In the genomic region with DNA sequence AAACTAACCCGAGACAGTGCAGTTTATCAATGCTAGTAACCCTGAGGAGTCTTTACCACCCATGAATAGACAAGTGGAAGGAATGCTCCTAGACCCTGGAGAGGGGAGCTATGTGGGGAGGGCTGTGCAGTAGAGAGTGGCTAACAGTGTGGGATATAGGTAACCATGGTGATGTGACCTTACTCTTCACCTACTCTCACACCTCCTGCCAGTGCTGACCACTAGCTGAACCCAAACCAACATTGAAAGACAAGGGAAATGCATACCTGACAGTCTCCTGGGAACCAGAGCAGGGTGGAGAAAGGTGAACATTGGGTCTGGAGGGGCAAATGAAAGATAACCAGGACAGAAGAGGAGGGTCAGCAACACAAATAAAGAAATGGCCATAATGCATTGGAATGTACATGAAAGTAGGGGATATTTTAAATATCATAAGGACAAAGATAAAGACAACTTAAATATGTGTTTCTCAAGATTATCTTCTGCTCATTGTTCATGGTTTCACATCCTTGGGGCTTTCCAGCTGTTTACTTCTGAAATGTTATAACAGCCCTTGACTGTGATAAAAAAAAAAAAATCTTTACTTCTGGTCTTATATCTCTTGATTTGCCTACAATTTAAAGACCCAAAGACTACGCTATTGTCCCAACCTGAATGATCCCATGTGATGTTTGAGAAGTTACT, we compare ENCODE assay signal across 1 cellular context.
TF ChIP-seq lines count a peak whose summit lies in the region.

No MANE protein-coding gene starts in this region.

TF ChIP-seq in GM23338, 12 proteins besides CTCF, POLR2A, EP300 and RAD21 (continued from another document):
- TF ChIP-seq, protein P1, sequence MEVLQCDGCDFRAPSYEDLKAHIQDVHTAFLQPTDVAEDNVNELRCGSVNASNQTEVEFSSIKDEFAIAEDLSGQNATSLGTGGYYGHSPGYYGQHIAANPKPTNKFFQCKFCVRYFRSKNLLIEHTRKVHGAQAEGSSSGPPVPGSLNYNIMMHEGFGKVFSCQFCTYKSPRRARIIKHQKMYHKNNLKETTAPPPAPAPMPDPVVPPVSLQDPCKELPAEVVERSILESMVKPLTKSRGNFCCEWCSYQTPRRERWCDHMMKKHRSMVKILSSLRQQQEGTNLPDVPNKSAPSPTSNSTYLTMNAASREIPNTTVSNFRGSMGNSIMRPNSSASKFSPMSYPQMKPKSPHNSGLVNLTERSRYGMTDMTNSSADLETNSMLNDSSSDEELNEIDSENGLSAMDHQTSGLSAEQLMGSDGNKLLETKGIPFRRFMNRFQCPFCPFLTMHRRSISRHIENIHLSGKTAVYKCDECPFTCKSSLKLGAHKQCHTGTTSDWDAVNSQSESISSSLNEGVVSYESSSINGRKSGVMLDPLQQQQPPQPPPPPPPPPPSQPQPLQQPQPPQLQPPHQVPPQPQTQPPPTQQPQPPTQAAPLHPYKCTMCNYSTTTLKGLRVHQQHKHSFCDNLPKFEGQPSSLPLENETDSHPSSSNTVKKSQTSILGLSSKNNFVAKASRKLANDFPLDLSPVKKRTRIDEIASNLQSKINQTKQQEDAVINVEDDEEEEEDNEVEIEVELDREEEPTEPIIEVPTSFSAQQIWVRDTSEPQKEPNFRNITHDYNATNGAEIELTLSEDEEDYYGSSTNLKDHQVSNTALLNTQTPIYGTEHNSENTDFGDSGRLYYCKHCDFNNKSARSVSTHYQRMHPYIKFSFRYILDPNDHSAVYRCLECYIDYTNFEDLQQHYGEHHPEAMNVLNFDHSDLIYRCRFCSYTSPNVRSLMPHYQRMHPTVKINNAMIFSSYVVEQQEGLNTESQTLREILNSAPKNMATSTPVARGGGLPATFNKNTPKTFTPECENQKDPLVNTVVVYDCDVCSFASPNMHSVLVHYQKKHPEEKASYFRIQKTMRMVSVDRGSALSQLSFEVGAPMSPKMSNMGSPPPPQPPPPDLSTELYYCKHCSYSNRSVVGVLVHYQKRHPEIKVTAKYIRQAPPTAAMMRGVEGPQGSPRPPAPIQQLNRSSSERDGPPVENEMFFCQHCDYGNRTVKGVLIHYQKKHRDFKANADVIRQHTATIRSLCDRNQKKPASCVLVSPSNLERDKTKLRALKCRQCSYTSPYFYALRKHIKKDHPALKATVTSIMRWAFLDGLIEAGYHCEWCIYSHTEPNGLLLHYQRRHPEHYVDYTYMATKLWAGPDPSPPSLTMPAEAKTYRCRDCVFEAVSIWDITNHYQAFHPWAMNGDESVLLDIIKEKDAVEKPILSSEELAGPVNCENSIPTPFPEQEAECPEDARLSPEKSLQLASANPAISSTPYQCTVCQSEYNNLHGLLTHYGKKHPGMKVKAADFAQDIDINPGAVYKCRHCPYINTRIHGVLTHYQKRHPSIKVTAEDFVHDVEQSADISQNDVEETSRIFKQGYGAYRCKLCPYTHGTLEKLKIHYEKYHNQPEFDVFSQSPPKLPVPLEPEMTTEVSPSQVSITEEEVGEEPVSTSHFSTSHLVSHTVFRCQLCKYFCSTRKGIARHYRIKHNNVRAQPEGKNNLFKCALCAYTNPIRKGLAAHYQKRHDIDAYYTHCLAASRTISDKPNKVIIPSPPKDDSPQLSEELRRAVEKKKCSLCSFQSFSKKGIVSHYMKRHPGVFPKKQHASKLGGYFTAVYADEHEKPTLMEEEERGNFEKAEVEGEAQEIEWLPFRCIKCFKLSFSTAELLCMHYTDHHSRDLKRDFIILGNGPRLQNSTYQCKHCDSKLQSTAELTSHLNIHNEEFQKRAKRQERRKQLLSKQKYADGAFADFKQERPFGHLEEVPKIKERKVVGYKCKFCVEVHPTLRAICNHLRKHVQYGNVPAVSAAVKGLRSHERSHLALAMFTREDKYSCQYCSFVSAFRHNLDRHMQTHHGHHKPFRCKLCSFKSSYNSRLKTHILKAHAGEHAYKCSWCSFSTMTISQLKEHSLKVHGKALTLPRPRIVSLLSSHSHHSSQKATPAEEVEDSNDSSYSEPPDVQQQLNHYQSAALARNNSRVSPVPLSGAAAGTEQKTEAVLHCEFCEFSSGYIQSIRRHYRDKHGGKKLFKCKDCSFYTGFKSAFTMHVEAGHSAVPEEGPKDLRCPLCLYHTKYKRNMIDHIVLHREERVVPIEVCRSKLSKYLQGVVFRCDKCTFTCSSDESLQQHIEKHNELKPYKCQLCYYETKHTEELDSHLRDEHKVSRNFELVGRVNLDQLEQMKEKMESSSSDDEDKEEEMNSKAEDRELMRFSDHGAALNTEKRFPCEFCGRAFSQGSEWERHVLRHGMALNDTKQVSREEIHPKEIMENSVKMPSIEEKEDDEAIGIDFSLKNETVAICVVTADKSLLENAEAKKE (CRISPR knock-in tag; IDR thresholded peaks at IDR 0.05), result no peak
- TF ChIP-seq EZH2phosphoT487 (IDR thresholded peaks at IDR 0.05; ENCODE audit: unreplicated experiment), result no peak
- TF ChIP-seq JUNB (IDR thresholded peaks at IDR 0.05; ENCODE audit: unreplicated experiment), result no peak
- no peak for TF ChIP-seq CREB1 (CRISPR knock-in tag; IDR thresholded peaks at IDR 0.05; ENCODE audit: low read depth)
- no peak for TF ChIP-seq ZNF114 (CRISPR knock-in tag; IDR thresholded peaks at IDR 0.05)
- TF ChIP-seq, protein P2, sequence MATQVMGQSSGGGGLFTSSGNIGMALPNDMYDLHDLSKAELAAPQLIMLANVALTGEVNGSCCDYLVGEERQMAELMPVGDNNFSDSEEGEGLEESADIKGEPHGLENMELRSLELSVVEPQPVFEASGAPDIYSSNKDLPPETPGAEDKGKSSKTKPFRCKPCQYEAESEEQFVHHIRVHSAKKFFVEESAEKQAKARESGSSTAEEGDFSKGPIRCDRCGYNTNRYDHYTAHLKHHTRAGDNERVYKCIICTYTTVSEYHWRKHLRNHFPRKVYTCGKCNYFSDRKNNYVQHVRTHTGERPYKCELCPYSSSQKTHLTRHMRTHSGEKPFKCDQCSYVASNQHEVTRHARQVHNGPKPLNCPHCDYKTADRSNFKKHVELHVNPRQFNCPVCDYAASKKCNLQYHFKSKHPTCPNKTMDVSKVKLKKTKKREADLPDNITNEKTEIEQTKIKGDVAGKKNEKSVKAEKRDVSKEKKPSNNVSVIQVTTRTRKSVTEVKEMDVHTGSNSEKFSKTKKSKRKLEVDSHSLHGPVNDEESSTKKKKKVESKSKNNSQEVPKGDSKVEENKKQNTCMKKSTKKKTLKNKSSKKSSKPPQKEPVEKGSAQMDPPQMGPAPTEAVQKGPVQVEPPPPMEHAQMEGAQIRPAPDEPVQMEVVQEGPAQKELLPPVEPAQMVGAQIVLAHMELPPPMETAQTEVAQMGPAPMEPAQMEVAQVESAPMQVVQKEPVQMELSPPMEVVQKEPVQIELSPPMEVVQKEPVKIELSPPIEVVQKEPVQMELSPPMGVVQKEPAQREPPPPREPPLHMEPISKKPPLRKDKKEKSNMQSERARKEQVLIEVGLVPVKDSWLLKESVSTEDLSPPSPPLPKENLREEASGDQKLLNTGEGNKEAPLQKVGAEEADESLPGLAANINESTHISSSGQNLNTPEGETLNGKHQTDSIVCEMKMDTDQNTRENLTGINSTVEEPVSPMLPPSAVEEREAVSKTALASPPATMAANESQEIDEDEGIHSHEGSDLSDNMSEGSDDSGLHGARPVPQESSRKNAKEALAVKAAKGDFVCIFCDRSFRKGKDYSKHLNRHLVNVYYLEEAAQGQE (IDR thresholded peaks at IDR 0.05; ENCODE audit: unreplicated experiment), result no peak
